Comparison of ENCODE assay signal across 26 cellular contexts in genomic region chr15:91133511-91133910, GRCh38. TPM values are rescaled to one million over a fixed set of nuclear protein-coding genes. Genes with fewer than 3 reads are reported as not detected.
"Had no signal": no experiment of that assay in that cellular context is flagged by ENCODE, and none has a peak within 500 bp of the region (broad histone marks: within the 10 kb centered on the region; RNA-seq: fewer than 3 reads in every experiment).

No MANE protein-coding gene starts in this region.

- H3K36me3 Mint-ChIP-seq: activated naive CD8-positive, alpha-beta T cell treated with anti-CD3 and anti-CD28 coated beads for 36 hours; memory B cell; naive thymus-derived CD4-positive, alpha-beta T cell; type B pancreatic cell had no signal

- H3K27ac ChIP-seq: esophagus squamous epithelium, gastrocnemius medialis, spleen, testis, vagina had no signal

- H3K27me3 Mint-ChIP-seq: progenitor cell of endocrine pancreas had no signal

- H3K9me3 Mint-ChIP-seq: activated naive CD8-positive, alpha-beta T cell treated with anti-CD3 and anti-CD28 coated beads for 36 hours; activated T-cell treated with anti-CD3 and anti-CD28 coated beads, Interleukin-2, amount 50 U/mL, for 24 hours; activated T-helper 17 cell treated with anti-CD3 and anti-CD28 coated beads, Interleukin-2, amount 50 U/mL, for 72 hours; memory B cell; T-helper 1 cell treated with Interleukin-12 subunit alpha and Interleukin-12 subunit beta and Interleukin-4 antibody, amounts not matched to agents 30 μg/mL and 1 μg/mL, for 36 hours; type B pancreatic cell had no signal

- H3K27me3 ChIP-seq: testis, vagina had no signal

- H3K27ac Mint-ChIP-seq: activated CD8-positive, alpha-beta T cell treated with anti-CD3 and anti-CD28 coated beads, Interleukin-2, amount 10 ng/mL, durations not matched to agents 7 days and 5 days; activated naive CD8-positive, alpha-beta T cell treated with anti-CD3 and anti-CD28 coated beads for 36 hours; activated T-cell treated with anti-CD3 and anti-CD28 coated beads, Interleukin-2, amount 50 U/mL, for 24 hours; activated T-helper 17 cell treated with anti-CD3 and anti-CD28 coated beads, Interleukin-2, amount 50 U/mL, for 72 hours; effector memory CD8-positive, alpha-beta T cell; memory B cell; naive thymus-derived CD4-positive, alpha-beta T cell; progenitor cell of endocrine pancreas; T-helper 1 cell treated with Interleukin-12 subunit alpha and Interleukin-12 subunit beta and Interleukin-4 antibody, amounts not matched to agents 30 μg/mL and 1 μg/mL, for 36 hours; type B pancreatic cell had no signal

- H3K4me1 ChIP-seq: esophagus squamous epithelium, gastrocnemius medialis, spleen, testis, vagina had no signal

- H3K4me3 ChIP-seq: esophagus squamous epithelium, gastrocnemius medialis, spleen, testis, vagina had no signal

- H3K4me3 Mint-ChIP-seq: activated CD8-positive, alpha-beta T cell treated with anti-CD3 and anti-CD28 coated beads, Interleukin-2, amount 10 ng/mL, durations not matched to agents 7 days and 5 days; activated naive CD8-positive, alpha-beta T cell treated with anti-CD3 and anti-CD28 coated beads for 36 hours; activated T-cell treated with anti-CD3 and anti-CD28 coated beads, Interleukin-2, amount 50 U/mL, for 24 hours; activated T-helper 17 cell treated with anti-CD3 and anti-CD28 coated beads, Interleukin-2, amount 50 U/mL, for 72 hours; effector memory CD8-positive, alpha-beta T cell; memory B cell; naive thymus-derived CD4-positive, alpha-beta T cell; T-helper 1 cell treated with Interleukin-12 subunit alpha and Interleukin-12 subunit beta and Interleukin-4 antibody, amounts not matched to agents 30 μg/mL and 1 μg/mL, for 36 hours; type B pancreatic cell had no signal

- ATAC-seq: activated CD8-positive, alpha-beta T cell treated with anti-CD3 and anti-CD28 coated beads, Interleukin-2, amount 10 ng/mL, durations not matched to agents 7 days and 5 days; activated T-helper 17 cell treated with anti-CD3 and anti-CD28 coated beads, Interleukin-2, amount 50 U/mL, for 72 hours; effector memory CD8-positive, alpha-beta T cell; gastrocnemius medialis; left cardiac atrium; naive thymus-derived CD4-positive, alpha-beta T cell had no signal

- H3K36me3 ChIP-seq: esophagus squamous epithelium, gastrocnemius medialis, spleen, vagina had no signal

- DNase-seq: activated CD4-positive, alpha-beta T cell treated with anti-CD3 and anti-CD28 coated beads, Interleukin-2, amount 50 U/mL, for 1 hour; activated CD4-positive, CD25-positive, alpha-beta regulatory T cell treated with anti-CD3 and anti-CD28 coated beads, Interleukin-2, amount 50 U/mL, for 72 hours; activated CD8-positive, alpha-beta T cell treated with anti-CD3 and anti-CD28 coated beads, Interleukin-2, amount 10 ng/mL, durations not matched to agents 7 days and 5 days; activated naive CD8-positive, alpha-beta T cell treated with anti-CD3 and anti-CD28 coated beads for 36 hours; activated T-cell treated with anti-CD3 and anti-CD28 coated beads, Interleukin-2, amount 50 U/mL, for 24 hours; central memory CD4-positive, alpha-beta T cell; effector memory CD8-positive, alpha-beta T cell; esophagus squamous epithelium; gastrocnemius medialis; head of caudate nucleus; islet precursor cell; left cardiac atrium; naive thymus-derived CD4-positive, alpha-beta T cell; retina; spleen; stimulated activated CD4-positive, alpha-beta T cell treated with anti-CD3 and anti-CD28 coated beads, Interleukin-4, amount 100 ng/mL, for 1 hour; stimulated activated naive CD4-positive, alpha-beta T cell; testis had no signal

- H3K4me1 Mint-ChIP-seq: activated naive CD8-positive, alpha-beta T cell treated with anti-CD3 and anti-CD28 coated beads for 36 hours; activated T-helper 17 cell treated with anti-CD3 and anti-CD28 coated beads, Interleukin-2, amount 50 U/mL, for 72 hours; memory B cell; naive thymus-derived CD4-positive, alpha-beta T cell had no signal

- H3K9me3 ChIP-seq: esophagus squamous epithelium, gastrocnemius medialis, testis, vagina had no signal

RNA-seq across cellular contexts. Expression of gene SV2B, which starts 33.5 kb away (rescaled TPM):
- total RNA-seq: activated CD8-positive, alpha-beta T cell treated with anti-CD3 and anti-CD28 coated beads, Interleukin-2, amount 10 ng/mL, durations not matched to agents 7 days and 5 days; astrocyte; osteocyte had no signal
